ENCODE assay signal across 5 cellular contexts in genomic region chr16:2543771-2544170, GRCh38. TPM values are rescaled to one million over a fixed set of nuclear protein-coding genes. Genes with fewer than 3 reads are reported as not detected.
"Had no signal": no experiment of that assay in that cellular context is flagged by ENCODE, and none has a peak within 500 bp of the region (broad histone marks: within the 10 kb centered on the region; RNA-seq: fewer than 3 reads in every experiment).

No MANE protein-coding gene starts in this region.

RNA-seq across cellular contexts. Expression of gene CEMP1, which starts 12.6 kb away (rescaled TPM):
- total RNA-seq: M059J, PC-3, Right ventricle myocardium inferior, SJCRH30, SK-MEL-5 had no signal
